Comparison of ENCODE assay signal across 10 cellular contexts in genomic region chr7:22672892-22673637, GRCh38. TPM values are rescaled to one million over a fixed set of nuclear protein-coding genes. Genes with fewer than 3 reads are reported as not detected.
DNase-seq lines count a peak whose midpoint lies in the region; ATAC-seq and TF ChIP-seq lines count a peak whose summit lies in the region.
"Had no signal": no experiment of that assay in that cellular context is flagged by ENCODE, and none has a peak within 500 bp of the region (broad histone marks: within the 10 kb centered on the region; RNA-seq: fewer than 3 reads in every experiment).

No MANE protein-coding gene starts in this region.

- 59% methylated on average over 6 of the region's 6 CpGs; no CpG with 5 or more reads in 1 of the 2 experiments for WGBS in endodermal cell (ENCODE audit: insufficient coverage in 1 of 2, insufficient read length in 1 of 2), 2 experiments

- H3K36me3 Mint-ChIP-seq in endodermal cell (ENCODE audit: low read depth) (peaks cover 5% of the 10 kb centered on the region), CD14-positive monocyte (no peaks in the 10 kb centered on the region)

- DNase-seq in endodermal cell (no peak), CD14-positive monocyte (ENCODE audit: low spot score) (no peak), NCI-H2029 treated with DMSO at 0.1 percent for 48 hours (lab: John Stamatoyannopoulos, UW) (no peak), NCI-H2227 (lab: John Stamatoyannopoulos, UW; ENCODE audit: unreplicated experiment) (no peak), Karpas-422 (no peak)
- DNase-seq: left cardiac atrium, RPMI8226 had no signal

- no peaks in the 10 kb centered on the region for H4K20me1 ChIP-seq in Karpas-422 (ENCODE audit: insufficient read depth, low read depth, low read length)

- no peak for TF ChIP-seq CTCF in endodermal cell (conservative IDR thresholded peaks at IDR 0.05)
- no peak for TF ChIP-seq CTCF in CD14-positive monocyte (IDR thresholded peaks at IDR 0.05)

- ATAC-seq in GM18511 (IDR thresholded peaks at IDR 0.05; ENCODE audit: unreplicated experiment): peak; percentile 82
- ATAC-seq in GM21529 (IDR thresholded peaks at IDR 0.05; ENCODE audit: unreplicated experiment): peak; percentile 77
- ATAC-seq in HG03558 (IDR thresholded peaks at IDR 0.05; ENCODE audit: extremely low read depth, unreplicated experiment): peak; percentile 39
- ATAC-seq: left cardiac atrium had no signal

- H2AFZ ChIP-seq in Karpas-422 (ENCODE audit: low read length): no peak overlapping the region

- H3K4me1 ChIP-seq in endodermal cell (ENCODE audit: control insufficient read depth, insufficient read depth, low read length) (peaks cover 39% of the 10 kb centered on the region), Karpas-422 (ENCODE audit: low read length) (peaks cover 12% of the 10 kb centered on the region)

- H3K27me3 Mint-ChIP-seq in endodermal cell (ENCODE audit: insufficient read depth) (no peaks in the 10 kb centered on the region), CD14-positive monocyte (ENCODE audit: low read depth in 3 of 3) (peaks cover 0 to 6% (median 3%) of the 10 kb centered on the region in 3 donors)

- H3K27ac ChIP-seq in endodermal cell (ENCODE audit: low read depth, low read length) (no peak overlapping the region), Karpas-422 (ENCODE audit: low read length) (no peak overlapping the region)

- peak overlapping the region; percentile 37 for H3K9ac ChIP-seq in endodermal cell (ENCODE audit: extremely low read depth, low read length, poor library complexity, severe bottlenecking)
- no peak overlapping the region for H3K9ac ChIP-seq in Karpas-422 (ENCODE audit: low read length)

- no peaks in the 10 kb centered on the region for H3K36me3 ChIP-seq in endodermal cell (ENCODE audit: control insufficient read depth, insufficient read depth, low read length)
- no peaks in the 10 kb centered on the region for H3K36me3 ChIP-seq in Karpas-422 (ENCODE audit: insufficient read depth, low read length)

- H3K9me3 Mint-ChIP-seq in endodermal cell: no peaks in the 10 kb centered on the region
- H3K9me3 Mint-ChIP-seq in CD14-positive monocyte: peaks cover 0 to 2% (median 0%) of the 10 kb centered on the region in 7 donors

- H3K9me2 ChIP-seq in Karpas-422 (replicated peaks; ENCODE audit: insufficient read depth, low read length): no peaks in the 10 kb centered on the region

- H3K27ac Mint-ChIP-seq in endodermal cell (peak overlapping the region; percentile 89), CD14-positive monocyte (peak overlapping the region in 1 of 7 donors; percentile 6)

- H3K27me3 ChIP-seq in endodermal cell (ENCODE audit: control insufficient read depth, insufficient read depth, low read length, poor library complexity, severe bottlenecking) (no peaks in the 10 kb centered on the region), Karpas-422 (ENCODE audit: low read length) (no peaks in the 10 kb centered on the region; the same call in 1 of the 2 replicates)

- H3K9me3 ChIP-seq in endodermal cell (ENCODE audit: control insufficient read depth, low read length) (no peaks in the 10 kb centered on the region), Karpas-422 (ENCODE audit: low read length) (no peaks in the 10 kb centered on the region)

- H3K4me3 Mint-ChIP-seq in endodermal cell (peak overlapping the region; percentile 2), CD14-positive monocyte (no peak overlapping the region)

- peak overlapping the region; percentile 59 for H3K4me3 ChIP-seq in endodermal cell (ENCODE audit: low read length)
- H3K4me3 ChIP-seq in Karpas-422 (ENCODE audit: low read length): no peak overlapping the region

- no peaks in the 10 kb centered on the region for H3K79me2 ChIP-seq in Karpas-422 (ENCODE audit: low read length)

- intact Hi-C loops in CD14-positive monocyte (cut with micrococcal nuclease): loop anchor here in 1 of 2 donors (10.0 kb wide), 1 partner anchor 108 kb away; no protein-coding TSS in a partner anchor

- H3K4me2 ChIP-seq in Karpas-422 (ENCODE audit: low read depth, low read length, poor library complexity, severe bottlenecking): no peak overlapping the region

- H3K4me1 Mint-ChIP-seq in endodermal cell: peaks cover 82% of the 10 kb centered on the region
- H3K4me1 Mint-ChIP-seq in CD14-positive monocyte: peaks cover 31% of the 10 kb centered on the region

RNA-seq across cellular contexts. Expression of gene IL6, which starts 53.9 kb away (rescaled TPM):
- total RNA-seq in endodermal cell: under 1 TPM; 0.64 to 0.88 TPM
- not detected for polyA plus RNA-seq in endodermal cell (2013, experiment 1 of 2)
- polyA plus RNA-seq in endodermal cell (2013, experiment 2 of 2): not detected
- polyA plus RNA-seq in CD14-positive monocyte: 1 to 10 TPM in 1 of 2 donors, under 1 TPM in 1; 0.28 to 1.6 TPM
- 0.25 TPM in 1 of 2 replicates, not detected in the other for total RNA-seq in Karpas-422 (2014; rRNA removed; shearing (Covaris generic); ENCODE audit: low replicate concordance)
